Comparison of ENCODE assay signal across 13 cellular contexts in genomic region chrX:72247206-72247944, GRCh38. TPM values are rescaled to one million over a fixed set of nuclear protein-coding genes. Genes with fewer than 3 reads are reported as not detected.
DNase-seq lines count a peak whose midpoint lies in the region; ATAC-seq and TF ChIP-seq lines count a peak whose summit lies in the region.
"Had no signal": no experiment of that assay in that cellular context is flagged by ENCODE, and none has a peak within 500 bp of the region (broad histone marks: within the 10 kb centered on the region; RNA-seq: fewer than 3 reads in every experiment).

No MANE protein-coding gene starts in this region.

- TF ChIP-seq CTCF in adrenal gland (IDR thresholded peaks at IDR 0.05), result no peak
- TF ChIP-seq CTCF in ovary (IDR thresholded peaks at IDR 0.05), result no peak
- TF ChIP-seq CTCF in CD8-positive, alpha-beta T cell (IDR thresholded peaks at IDR 0.05), result no peak
- TF ChIP-seq CTCF in GM10248 (IDR thresholded peaks at IDR 0.05; ENCODE audit: control extremely low read depth, extremely low read depth, low read depth, missing control alignments), result no peak

- 67 to 80% (median 79%) methylated on average over 2 of the region's 2 CpGs; no CpG with 5 or more reads in 1 of the 4 donors for WGBS in adrenal gland, 4 donors
- WGBS in ovary, 3 donors, result 65 to 71% (median 70%) methylated on average over 2 of the region's 2 CpGs

- POLR2A ChIA-PET in CD8-positive, alpha-beta T cell (lab: Charles Lee), result no interaction called here
- POLR2A ChIA-PET in GM10248 (lab: Yijun Ruan, JAX), result no interaction called here

- H3K27me3 ChIP-seq in adrenal gland (peaks cover 6% of the 10 kb centered on the region), ovary (no peaks in the 10 kb centered on the region)
- no peaks in the 10 kb centered on the region for H3K27me3 ChIP-seq in CD8-positive, alpha-beta T cell (ENCODE audit: insufficient read depth, low read length)

- TF ChIP-seq POLR2A in adrenal gland (IDR thresholded peaks at IDR 0.05), result no peak
- TF ChIP-seq POLR2A in ovary (IDR thresholded peaks at IDR 0.05), result no peak

- no peaks in the 10 kb centered on the region for H3K9me3 Mint-ChIP-seq in CD8-positive, alpha-beta T cell
- H3K9me3 Mint-ChIP-seq: activated CD4-positive, alpha-beta T cell treated with anti-CD3 and anti-CD28 coated beads, Interleukin-2, amount 10 ng/mL, durations not matched to agents 24 days and 14 days; T-cell had no signal

- H3K27ac ChIP-seq in adrenal gland (no peak overlapping the region), ovary (no peak overlapping the region)
- no peak overlapping the region for H3K27ac ChIP-seq in CD8-positive, alpha-beta T cell (ENCODE audit: low read depth, low read length)
- H3K27ac ChIP-seq: epithelial cell of prostate had no signal

- intact Hi-C loops in adrenal gland (cut with DNase I), result no loop called here
- intact Hi-C loops in ovary (cut with DNase I), result no loop called here
- intact Hi-C loops in CD8-positive, alpha-beta T cell (cut with DNase I, micrococcal nuclease), result no loop called here

- H3K27ac Mint-ChIP-seq in CD8-positive, alpha-beta T cell, result no peak overlapping the region
- H3K27ac Mint-ChIP-seq: activated CD4-positive, alpha-beta T cell treated with anti-CD3 and anti-CD28 coated beads, Interleukin-2, amount 10 ng/mL, durations not matched to agents 24 days and 14 days; T-cell had no signal

- TF ChIP-seq EP300 in ovary (IDR thresholded peaks at IDR 0.05), result no peak

- H3K4me3 Mint-ChIP-seq in CD8-positive, alpha-beta T cell, result no peak overlapping the region
- H3K4me3 Mint-ChIP-seq: activated CD4-positive, alpha-beta T cell treated with anti-CD3 and anti-CD28 coated beads, Interleukin-2, amount 10 ng/mL, durations not matched to agents 24 days and 14 days; CD4-positive, CD25-positive, alpha-beta regulatory T cell; T-cell had no signal

- no peaks in the 10 kb centered on the region for H3K4me1 ChIP-seq in adrenal gland (replicated peaks in 1 of 2)
- no peaks in the 10 kb centered on the region for H3K4me1 ChIP-seq in ovary (ENCODE audit: insufficient read depth)
- H3K4me1 ChIP-seq in CD8-positive, alpha-beta T cell (ENCODE audit: insufficient read depth, low read length), result no peaks in the 10 kb centered on the region

- DNase-seq in DMS79 treated with DMSO at 0.1 percent for 48 hours (lab: John Stamatoyannopoulos, UW) (peak; percentile 66), NCI-H2029 treated with DMSO at 0.1 percent for 48 hours (lab: John Stamatoyannopoulos, UW) (peak; percentile 59), adrenal gland (peak in 4 of 7 donors; percentile 33 to 55 (median 34)), ovary (peak in 3 of 5 donors; percentile 23 to 33 (median 26)), HCEC 1CT (no peak), islet precursor cell (no peak), GM10248 (ENCODE audit: extremely low spot score) (no peak)
- no peak for DNase-seq in CD8-positive, alpha-beta T cell
- DNase-seq: activated CD4-positive, alpha-beta T cell treated with anti-CD3 and anti-CD28 coated beads, Interleukin-2, amount 10 ng/mL, durations not matched to agents 24 days and 14 days; activated effector memory CD4-positive, alpha-beta T cell treated with Interleukin-2 at 50 U/mL for 16 hours; CD4-positive, CD25-positive, alpha-beta regulatory T cell; T-cell had no signal

- H3K4me3 ChIP-seq in adrenal gland (no peak overlapping the region), ovary (no peak overlapping the region)
- H3K4me3 ChIP-seq in CD8-positive, alpha-beta T cell (ENCODE audit: low read depth, low read length), result no peak overlapping the region

- CTCF ChIA-PET in CD8-positive, alpha-beta T cell (lab: Charles Lee), result interaction anchor here (0.6 kb wide), 1 partner anchor 15 kb away, joined by 3 read pairs; no protein-coding TSS in a partner anchor
- CTCF ChIA-PET in GM10248 (lab: Yijun Ruan, JAX), result interaction anchor here (1.5 kb wide), 1 partner anchor 9 kb away, joined by 3 read pairs; the partner anchor contains the start of gene ERCC6L

- peaks cover 3% of the 10 kb centered on the region for H3K27me3 Mint-ChIP-seq in CD8-positive, alpha-beta T cell (ENCODE audit: low read depth)
- H3K27me3 Mint-ChIP-seq: activated CD4-positive, alpha-beta T cell treated with anti-CD3 and anti-CD28 coated beads, Interleukin-2, amount 10 ng/mL, durations not matched to agents 24 days and 14 days; T-cell had no signal

- H3K36me3 ChIP-seq in adrenal gland (replicated peaks in 1 of 2) (no peaks in the 10 kb centered on the region), ovary (no peaks in the 10 kb centered on the region)
- H3K36me3 ChIP-seq in CD8-positive, alpha-beta T cell (ENCODE audit: insufficient read depth, low read length), result no peaks in the 10 kb centered on the region

- H3K36me3 Mint-ChIP-seq in CD8-positive, alpha-beta T cell, result no peaks in the 10 kb centered on the region
- H3K36me3 Mint-ChIP-seq: T-cell had no signal

- ATAC-seq in CD8-positive, alpha-beta T cell, result no peak
- ATAC-seq: T-cell had no signal

- no peaks in the 10 kb centered on the region for H3K4me1 Mint-ChIP-seq in CD8-positive, alpha-beta T cell (ENCODE audit: low read depth)
- H3K4me1 Mint-ChIP-seq: CD4-positive, CD25-positive, alpha-beta regulatory T cell; T-cell had no signal

- H3K9me3 ChIP-seq in adrenal gland (replicated peaks in 1 of 3), result no peaks in the 10 kb centered on the region
- H3K9me3 ChIP-seq in ovary, result no peaks in the 10 kb centered on the region
- no peaks in the 10 kb centered on the region for H3K9me3 ChIP-seq in CD8-positive, alpha-beta T cell (ENCODE audit: low read length)

RNA-seq across cellular contexts. Expression of gene ERCC6L, which starts 8.5 kb away (rescaled TPM):
- under 1 TPM in 6 of 8 donors, not detected in 2; 0.08 to 0.18 (median 0.13) TPM for total RNA-seq in adrenal gland
- polyA plus RNA-seq in adrenal gland, result under 1 TPM in 1 of 3 donors, not detected in 2; 0.33 TPM
- under 1 TPM; 0.05 to 0.60 (median 0.36) TPM for total RNA-seq in ovary
- under 1 TPM; 0.20 to 0.23 TPM for polyA plus RNA-seq in ovary
- under 1 TPM; 0.11 TPM for total RNA-seq in CD8-positive, alpha-beta T cell

RNA-seq across cellular contexts. Expression of gene RPS4X, which starts 29.7 kb away (rescaled TPM):
- total RNA-seq in adrenal gland, result 100 to 1,000 TPM; 391 to 946 (median 801) TPM
- 1,000 to 10,000 TPM in 1 of 3 donors, 100 to 1,000 TPM in 2; 589 to 1,087 (median 762) TPM for polyA plus RNA-seq in adrenal gland
- total RNA-seq in ovary, result 1,000 to 10,000 TPM; 1,767 to 3,214 (median 2,276) TPM
- 1,000 to 10,000 TPM; 3,049 to 3,742 TPM for polyA plus RNA-seq in ovary
- 1,000 to 10,000 TPM; 1,509 to 1,538 TPM for total RNA-seq in CD8-positive, alpha-beta T cell

RNA-seq across cellular contexts. Expression of gene CITED1, which starts 58.3 kb away (rescaled TPM):
- total RNA-seq in adrenal gland (10 to 100 TPM in 1 of 8 donors, under 1 TPM in 2, not detected in 5; 0.50 to 10.1 (median 0.55) TPM), ovary (10 to 100 TPM in 1 of 7 donors, 1 to 10 TPM in 4, under 1 TPM in 1, not detected in 1; 0.81 to 11.6 (median 1.4) TPM)
- polyA plus RNA-seq in adrenal gland (10 to 100 TPM in 1 of 3 donors, 1 to 10 TPM in 2; 1.2 to 13.5 (median 2.5) TPM), ovary (under 1 TPM in 1 of 2 donors, not detected in 1; 0.77 TPM)
- not detected for total RNA-seq in CD8-positive, alpha-beta T cell
- total RNA-seq: activated CD4-positive, alpha-beta T cell treated with anti-CD3 and anti-CD28 coated beads, Interleukin-2, amount 10 ng/mL, durations not matched to agents 24 days and 14 days; T-cell had no signal
- polyA plus RNA-seq: CD4-positive, CD25-positive, alpha-beta regulatory T cell had no signal

Comparison
In these comparisons a context has a peak if more than half of its experiments do, and no peak if none do; other contexts are left out.
1. DNase-seq: peak in DMS79 treated with DMSO at 0.1 percent for 48 hours (single experiment), NCI-H2029 treated with DMSO at 0.1 percent for 48 hours (single experiment), adrenal gland (4 of 7) and ovary (3 of 5); none in HCEC 1CT (single experiment), CD8-positive, alpha-beta T cell (0 of 7), islet precursor cell (single experiment) and GM10248 (single experiment).